In the genomic region with DNA sequence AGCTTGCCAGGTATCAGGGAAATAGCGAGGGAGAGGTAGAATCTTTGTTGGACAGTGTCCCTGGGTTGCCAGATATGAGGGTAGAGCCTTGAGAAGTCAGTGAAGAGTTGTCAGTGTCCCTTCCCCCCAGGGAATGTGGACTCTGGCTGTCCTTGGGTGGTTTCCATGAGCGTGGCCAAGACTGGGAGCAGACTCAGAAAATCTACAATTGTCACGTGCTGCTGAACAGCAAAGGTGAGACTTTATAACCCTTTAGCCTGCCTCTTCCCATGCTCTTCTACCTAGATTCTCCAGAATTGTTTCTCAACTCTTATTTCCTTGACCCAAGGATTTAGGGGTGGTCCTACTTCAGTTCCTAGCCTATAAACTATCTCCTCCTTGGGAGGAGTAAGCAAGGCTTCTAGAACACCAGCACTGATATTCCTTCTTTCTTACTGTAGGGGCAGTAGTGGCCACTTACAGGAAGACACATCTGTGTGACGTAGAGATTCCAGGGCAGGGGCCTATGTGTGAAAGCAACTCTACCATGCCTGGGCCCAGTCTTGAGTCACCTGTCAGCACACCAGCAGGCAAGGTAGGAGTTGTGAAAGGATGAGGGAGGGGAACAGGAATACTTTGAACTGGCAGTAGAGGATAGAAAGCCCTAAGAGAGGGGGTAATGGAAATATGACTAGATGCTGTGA, we compare ENCODE assay signal across 8 cellular contexts. TPM values are rescaled to one million over a fixed set of nuclear protein-coding genes. Genes with fewer than 3 reads are reported as not detected.
DNase-seq lines count a peak whose midpoint lies in the region; ATAC-seq and TF ChIP-seq lines count a peak whose summit lies in the region.

No MANE protein-coding gene starts in this region.

- H3K27me3 ChIP-seq in BLaER1 (no peaks in the 10 kb centered on the region), upper lobe of right lung (no peaks in the 10 kb centered on the region)

- H3K36me3 ChIP-seq in BLaER1 = peaks cover 68% of the 10 kb centered on the region
- peaks cover 48% of the 10 kb centered on the region for H3K36me3 ChIP-seq in upper lobe of right lung

- POLR2A ChIA-PET in activated CD4-positive, alpha-beta memory T cell treated with anti-CD3 and anti-CD28 coated beads, Interleukin-2, amount 10 ng/mL, durations not matched to agents 7 days and 5 days (lab: Charles Lee) = interaction anchor here (2.8 to 3.5 kb wide), 2 partner anchors 8 to 74 kb away, joined by 12 to 21 read pairs; a partner anchor contains a TSS

- H3K9me3 ChIP-seq in BLaER1 = no peaks in the 10 kb centered on the region
- no peaks in the 10 kb centered on the region for H3K9me3 ChIP-seq in upper lobe of right lung

- ATAC-seq in GM21447 (IDR thresholded peaks at IDR 0.05; ENCODE audit: unreplicated experiment) (peak; percentile 48), upper lobe of right lung (peak; percentile 43)

- TF ChIP-seq CTCF in nephron progenitor cell (IDR thresholded peaks at IDR 0.05) (peak; percentile 38), upper lobe of right lung (IDR thresholded peaks at IDR 0.05) (peak; percentile 35)

- intact Hi-C loops in upper lobe of right lung (cut with DNase I) = no loop called here

- peak; percentile 94 for DNase-seq in NAMALWA (ENCODE audit: low spot score)
- DNase-seq in activated CD4-positive, alpha-beta memory T cell treated with anti-CD3 and anti-CD28 coated beads, Interleukin-2, amount 10 ng/mL, durations not matched to agents 7 days and 5 days = peak; percentile 66
- DNase-seq in epithelial cell of prostate (ENCODE audit: low read depth, low spot score) = peak; percentile 84
- DNase-seq in nephron progenitor cell = no peak
- no peak for DNase-seq in upper lobe of right lung
- DNase-seq in NCI-H2029 (lab: John Stamatoyannopoulos, UW) = no peak

- no peak overlapping the region; the same call in 1 of the 2 replicates for H3K27ac ChIP-seq in BLaER1
- H3K27ac ChIP-seq in epithelial cell of prostate = peak overlapping the region; percentile 97
- H3K27ac ChIP-seq in upper lobe of right lung = peak overlapping the region; percentile 31

- no peaks in the 10 kb centered on the region for H3K27me3 Mint-ChIP-seq in activated CD4-positive, alpha-beta memory T cell treated with anti-CD3 and anti-CD28 coated beads, Interleukin-2, amount 10 ng/mL, durations not matched to agents 7 days and 5 days
- H3K27me3 Mint-ChIP-seq in nephron progenitor cell (ENCODE audit: low read depth, poor library complexity) = no peaks in the 10 kb centered on the region

- peak overlapping the region; percentile 95 for H3K27ac Mint-ChIP-seq in activated CD4-positive, alpha-beta memory T cell treated with anti-CD3 and anti-CD28 coated beads, Interleukin-2, amount 10 ng/mL, durations not matched to agents 7 days and 5 days
- H3K27ac Mint-ChIP-seq in nephron progenitor cell = peak overlapping the region; percentile 86

- H3K4me3 ChIP-seq in BLaER1 (no peak overlapping the region), upper lobe of right lung (peak overlapping the region; percentile 100)

- H3K4me3 Mint-ChIP-seq in activated CD4-positive, alpha-beta memory T cell treated with anti-CD3 and anti-CD28 coated beads, Interleukin-2, amount 10 ng/mL, durations not matched to agents 7 days and 5 days = peak overlapping the region; percentile 93
- peak overlapping the region; percentile 97 for H3K4me3 Mint-ChIP-seq in nephron progenitor cell

- H3K9ac ChIP-seq in BLaER1 = peak overlapping the region; percentile 93; the same call in 1 of the 2 replicates

- H3K4me1 ChIP-seq in BLaER1 (peaks cover 47% of the 10 kb centered on the region), upper lobe of right lung (peaks cover 48% of the 10 kb centered on the region)

- H3K4me2 ChIP-seq in BLaER1 = peak overlapping the region; percentile 96

- peaks cover 51% of the 10 kb centered on the region for H3K4me1 Mint-ChIP-seq in activated CD4-positive, alpha-beta memory T cell treated with anti-CD3 and anti-CD28 coated beads, Interleukin-2, amount 10 ng/mL, durations not matched to agents 7 days and 5 days
- peaks cover 49% of the 10 kb centered on the region for H3K4me1 Mint-ChIP-seq in nephron progenitor cell

- no peaks in the 10 kb centered on the region for H3K9me3 Mint-ChIP-seq in activated CD4-positive, alpha-beta memory T cell treated with anti-CD3 and anti-CD28 coated beads, Interleukin-2, amount 10 ng/mL, durations not matched to agents 7 days and 5 days
- no peaks in the 10 kb centered on the region for H3K9me3 Mint-ChIP-seq in nephron progenitor cell

- CTCF ChIA-PET in activated CD4-positive, alpha-beta memory T cell treated with anti-CD3 and anti-CD28 coated beads, Interleukin-2, amount 10 ng/mL, durations not matched to agents 7 days and 5 days (lab: Charles Lee) = interaction anchor here (0.9 to 3.4 kb wide), 4 partner anchors 14 to 78 kb away, joined by 3 to 21 read pairs (median 6); a partner anchor contains a TSS

- peaks cover 36% of the 10 kb centered on the region for H4K20me1 ChIP-seq in BLaER1

- peaks cover 63% of the 10 kb centered on the region for H3K36me3 Mint-ChIP-seq in activated CD4-positive, alpha-beta memory T cell treated with anti-CD3 and anti-CD28 coated beads, Interleukin-2, amount 10 ng/mL, durations not matched to agents 7 days and 5 days (ENCODE audit: low read depth)
- peaks cover 38% of the 10 kb centered on the region for H3K36me3 Mint-ChIP-seq in nephron progenitor cell (ENCODE audit: low read depth)

RNA-seq across cellular contexts. Expression of a gene that starts 1.6 kb away (rescaled TPM):
- total RNA-seq in activated CD4-positive, alpha-beta memory T cell treated with anti-CD3 and anti-CD28 coated beads, Interleukin-2, amount 10 ng/mL, durations not matched to agents 7 days and 5 days = 10 to 100 TPM; 50.8 to 51.5 TPM
- total RNA-seq in upper lobe of right lung = 42.1 TPM

RNA-seq across cellular contexts. Expression of a gene that starts 1.7 kb away (rescaled TPM):
- total RNA-seq in activated CD4-positive, alpha-beta memory T cell treated with anti-CD3 and anti-CD28 coated beads, Interleukin-2, amount 10 ng/mL, durations not matched to agents 7 days and 5 days = 10 to 100 TPM; 76.6 to 78.8 TPM
- total RNA-seq in upper lobe of right lung = 56.2 TPM

RNA-seq across cellular contexts. Expression of a gene that starts 12.9 kb away (rescaled TPM):
- total RNA-seq in activated CD4-positive, alpha-beta memory T cell treated with anti-CD3 and anti-CD28 coated beads, Interleukin-2, amount 10 ng/mL, durations not matched to agents 7 days and 5 days = 10 to 100 TPM; 38.2 to 40.0 TPM
- 37.5 TPM for total RNA-seq in upper lobe of right lung

RNA-seq across cellular contexts. Expression of a gene that starts 21.4 kb away (rescaled TPM):
- total RNA-seq in activated CD4-positive, alpha-beta memory T cell treated with anti-CD3 and anti-CD28 coated beads, Interleukin-2, amount 10 ng/mL, durations not matched to agents 7 days and 5 days = 1 to 10 TPM; 1.2 TPM
- 3.2 TPM for total RNA-seq in upper lobe of right lung

RNA-seq across cellular contexts. Expression of a gene that starts 30.2 kb away (rescaled TPM):
- total RNA-seq in activated CD4-positive, alpha-beta memory T cell treated with anti-CD3 and anti-CD28 coated beads, Interleukin-2, amount 10 ng/mL, durations not matched to agents 7 days and 5 days = not detected
- 5.4 TPM for total RNA-seq in upper lobe of right lung

Comparison
In these comparisons a context has a peak if more than half of its experiments do, and no peak if none do; other contexts are left out.
1. DNase-seq: peak in NAMALWA (single experiment), activated CD4-positive, alpha-beta memory T cell treated with anti-CD3 and anti-CD28 coated beads, Interleukin-2, amount 10 ng/mL, durations not matched to agents 7 days and 5 days (single experiment) and epithelial cell of prostate (single experiment); none in nephron progenitor cell (single experiment), upper lobe of right lung (single experiment) and NCI-H2029 (single experiment).